ENCODE assay signal across 12 cellular contexts in the genomic region with DNA sequence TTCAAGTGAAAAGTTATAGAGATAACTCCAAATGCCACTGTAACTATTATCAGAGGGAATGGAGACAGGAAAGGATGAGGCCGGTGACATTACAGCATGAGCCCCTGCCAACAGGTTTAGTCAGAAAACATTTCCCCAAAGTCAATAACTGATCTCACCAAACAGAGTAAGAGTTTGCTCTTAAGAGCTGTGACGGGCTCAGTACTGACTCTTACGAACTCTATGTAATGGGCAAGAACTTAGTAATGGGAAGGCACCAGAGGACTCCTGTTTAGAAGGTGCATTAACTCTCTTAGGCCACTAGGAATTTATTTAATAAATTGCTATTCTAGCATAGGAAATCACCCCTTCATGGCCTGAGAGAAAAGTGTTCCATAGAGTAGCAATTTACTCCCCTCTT.
DNase-seq lines count a peak whose midpoint lies in the region; ATAC-seq and TF ChIP-seq lines count a peak whose summit lies in the region.
"Had no signal": no experiment of that assay in that cellular context is flagged by ENCODE, and none has a peak within 500 bp of the region (broad histone marks: within the 10 kb centered on the region; RNA-seq: fewer than 3 reads in every experiment).

No MANE protein-coding gene starts in this region.

- H3K18ac ChIP-seq in H9 (ENCODE audit: insufficient read length, low read depth, low read length), result no peak overlapping the region

- H3K56ac ChIP-seq in H9 (ENCODE audit: insufficient read length, low read depth, low read length), result no peak overlapping the region

- no peaks in the 10 kb centered on the region for H3K9me3 ChIP-seq in H9 (ENCODE audit: control insufficient read depth, low read depth, low read length)
- no peaks in the 10 kb centered on the region for H3K9me3 ChIP-seq in right cardiac atrium (ENCODE audit: control insufficient read depth, low read length)
- H3K9me3 ChIP-seq: HAP-1 had no signal

- no peaks in the 10 kb centered on the region for H3K36me3 Mint-ChIP-seq in H9 (ENCODE audit: insufficient read depth in 1 of 3, low read depth in 3 of 3)
- H3K36me3 Mint-ChIP-seq in osteocyte (ENCODE audit: unreplicated experiment), result no peaks in the 10 kb centered on the region
- H3K36me3 Mint-ChIP-seq: CD4-positive, CD25-positive, alpha-beta regulatory T cell had no signal

- intact Hi-C loops in right cardiac atrium (cut with DNase I), result no loop called here

- H3K27ac Mint-ChIP-seq in H9, result no peak overlapping the region
- peak overlapping the region; percentile 81 for H3K27ac Mint-ChIP-seq in osteocyte (ENCODE audit: unreplicated experiment)
- H3K27ac Mint-ChIP-seq: CD4-positive, CD25-positive, alpha-beta regulatory T cell had no signal

- H3K27ac ChIP-seq in H9 (ENCODE audit: insufficient read length, low read depth, low read length), result no peak overlapping the region
- H3K27ac ChIP-seq in VCaP, result peak overlapping the region; percentile 36; the same call in 1 of the 2 replicates
- peak overlapping the region; percentile 27 for H3K27ac ChIP-seq in right cardiac atrium (ENCODE audit: low read length)

- H3K27me3 ChIP-seq in H9 (ENCODE audit: insufficient read depth, low read length) (no peaks in the 10 kb centered on the region), right cardiac atrium (ENCODE audit: control insufficient read depth, insufficient read depth) (no peaks in the 10 kb centered on the region)

- no peak overlapping the region for H2BK5ac ChIP-seq in H9 (ENCODE audit: insufficient read length, low read length)

- no peak overlapping the region for H3K9ac ChIP-seq in H9 (ENCODE audit: extremely low read depth, insufficient read length, low read length)

- H3K14ac ChIP-seq in H9 (ENCODE audit: insufficient read depth, low read length), result no peak overlapping the region

- H3K4me3 ChIP-seq in right cardiac atrium (ENCODE audit: low read length), result no peak overlapping the region
- H3K4me3 ChIP-seq: HAP-1 had no signal

- H3K79me1 ChIP-seq in H9 (ENCODE audit: insufficient read depth, low read depth, low read length, poor library complexity, severe bottlenecking), result no peaks in the 10 kb centered on the region

- H2AFZ ChIP-seq in H9 (ENCODE audit: low read length), result no peak overlapping the region

- no peak overlapping the region for H2AK5ac ChIP-seq in H9 (ENCODE audit: insufficient read length, low read length)

- no peak overlapping the region for H4K5ac ChIP-seq in H9 (ENCODE audit: insufficient read length, low read depth, low read length)

- H2BK12ac ChIP-seq in H9 (ENCODE audit: insufficient read length, low read depth, low read length), result no peak overlapping the region

- no peak overlapping the region for H2BK15ac ChIP-seq in H9 (ENCODE audit: low read depth, low read length)

- H3K4me2 ChIP-seq in H9 (ENCODE audit: insufficient read depth, insufficient read length, low read length), result no peak overlapping the region

- H3K23ac ChIP-seq in H9 (ENCODE audit: insufficient read length, low read depth, low read length), result no peak overlapping the region

- DNase-seq in H9, result no peak
- DNase-seq in right cardiac atrium, result no peak
- DNase-seq in osteocyte (ENCODE audit: extremely low spot score, unreplicated experiment), result no peak
- no peak for DNase-seq in T-helper 1 cell
- no peak for DNase-seq in hypothalamus (lab: John Stamatoyannopoulos, UW)
- DNase-seq: CD4-positive, CD25-positive, alpha-beta regulatory T cell; KG1; NCI-H510A; NCI-H774 had no signal

- no peak overlapping the region for H3K4ac ChIP-seq in H9 (ENCODE audit: low read depth, low read length)

- H2BK120ac ChIP-seq in H9 (ENCODE audit: low read depth, low read length, poor library complexity, severe bottlenecking), result no peak overlapping the region

- H4K20me1 ChIP-seq in H9 (ENCODE audit: control insufficient read depth, insufficient read depth, insufficient read length), result no peaks in the 10 kb centered on the region

- WGBS in H9 (ENCODE audit: extremely low coverage, insufficient read length, low lambda C conversion rate), result no CpG with 5 or more reads among the region's 3 CpGs
- WGBS in right cardiac atrium, result 68% methylated on average over 3 of the region's 3 CpGs

- H3K4me1 ChIP-seq in H9 (ENCODE audit: insufficient read depth, low read length) (no peaks in the 10 kb centered on the region), right cardiac atrium (ENCODE audit: control insufficient read depth, insufficient read depth, low read length) (peaks cover 2% of the 10 kb centered on the region)
- H3K4me1 ChIP-seq: HAP-1 had no signal

- no peak overlapping the region for H3T11ph ChIP-seq in H9 (ENCODE audit: low read length)

- H3K27me3 Mint-ChIP-seq in H9 (ENCODE audit: low read depth) (no peaks in the 10 kb centered on the region), osteocyte (ENCODE audit: unreplicated experiment) (no peaks in the 10 kb centered on the region)

- H4K91ac ChIP-seq in H9 (ENCODE audit: insufficient read length, low read depth, low read length), result no peak overlapping the region

- H3K4me1 Mint-ChIP-seq in H9, result no peaks in the 10 kb centered on the region
- H3K4me1 Mint-ChIP-seq in osteocyte (ENCODE audit: unreplicated experiment), result peaks cover 48% of the 10 kb centered on the region
- H3K4me1 Mint-ChIP-seq: CD4-positive, CD25-positive, alpha-beta regulatory T cell had no signal

- peak in 1 of 2 donors; percentile 62 for ATAC-seq in right cardiac atrium
- no peak for ATAC-seq in HG02571 (IDR thresholded peaks at IDR 0.05; ENCODE audit: unreplicated experiment)

- H3K4me3 Mint-ChIP-seq in H9 (no peak overlapping the region), osteocyte (ENCODE audit: unreplicated experiment) (no peak overlapping the region)
- H3K4me3 Mint-ChIP-seq: CD4-positive, CD25-positive, alpha-beta regulatory T cell had no signal

- no peaks in the 10 kb centered on the region for H3K23me2 ChIP-seq in H9 (ENCODE audit: insufficient read length, low read depth, low read length, poor library complexity, severe bottlenecking)

- no peak overlapping the region for H2BK20ac ChIP-seq in H9 (ENCODE audit: low read depth, low read length, poor library complexity, severe bottlenecking)

- TF ChIP-seq CTCF in H9 (conservative IDR thresholded peaks at IDR 0.05), result peak; percentile 16; the same call in 1 of the 3 replicates
- no peak for TF ChIP-seq CTCF in VCaP (conservative IDR thresholded peaks at IDR 0.05)
- no peak for TF ChIP-seq CTCF in osteocyte (IDR thresholded peaks at IDR 0.05)

- H4K8ac ChIP-seq in H9 (replicated peaks; ENCODE audit: insufficient read length, low read depth, low read length), result no peak overlapping the region

- H3K9me3 Mint-ChIP-seq in H9, result no peaks in the 10 kb centered on the region
- no peaks in the 10 kb centered on the region for H3K9me3 Mint-ChIP-seq in osteocyte (ENCODE audit: unreplicated experiment)

- H3K79me2 ChIP-seq in H9 (ENCODE audit: insufficient read depth, low read length), result no peaks in the 10 kb centered on the region
